Comparison of ENCODE assay signal across 8 cellular contexts in genomic region chr16:68257251-68257905, GRCh38. TPM values are rescaled to one million over a fixed set of nuclear protein-coding genes. Genes with fewer than 3 reads are reported as not detected.
DNase-seq lines count a peak whose midpoint lies in the region; ATAC-seq, FAIRE-seq and TF ChIP-seq lines count a peak whose summit lies in the region.
"Had no signal": no experiment of that assay in that cellular context is flagged by ENCODE, and none has a peak within 500 bp of the region (broad histone marks: within the 10 kb centered on the region; RNA-seq: fewer than 3 reads in every experiment).

No MANE protein-coding gene starts in this region.

- H3K4me3 ChIP-seq in OCI-LY1 (ENCODE audit: low read depth, low read length, poor library complexity, severe bottlenecking) (no peak overlapping the region), lower lobe of right lung (no peak overlapping the region)

- intact Hi-C loops in lower lobe of right lung (cut with DNase I): no loop called here

- no peak for TF ChIP-seq CTCF in OCI-LY1 (IDR thresholded peaks at IDR 0.05; ENCODE audit: low read length)
- no peak for TF ChIP-seq CTCF in lower lobe of right lung (IDR thresholded peaks at IDR 0.05)

- H3K4me2 ChIP-seq in OCI-LY1 (ENCODE audit: low read length): peak overlapping the region; percentile 46

- FAIRE-seq in GM18507 (lab: Jason Lieb, UNC): peak; percentile 29

- no peaks in the 10 kb centered on the region for H3K9me2 ChIP-seq in OCI-LY1 (ENCODE audit: low read depth, low read length)

- H3K9ac ChIP-seq in OCI-LY1 (ENCODE audit: low read length): peak overlapping the region; percentile 46

- no peaks in the 10 kb centered on the region; the same call in 1 of the 2 replicates for H3F3A ChIP-seq in OCI-LY1 (ENCODE audit: insufficient read depth, low read length)

- no peaks in the 10 kb centered on the region for H4K20me1 ChIP-seq in OCI-LY1 (ENCODE audit: insufficient read depth, low read length)

- DNase-seq in GM18507 (ENCODE audit: extremely low spot score, insufficient read length, low read depth): no peak
- no peak for DNase-seq in lower lobe of right lung
- no peak for DNase-seq in activated CD4-positive, CD25-positive, alpha-beta regulatory T cell (lab: John Stamatoyannopoulos, UW)
- DNase-seq in activated gamma-delta T cell (lab: John Stamatoyannopoulos, UW): no peak
- no peak for DNase-seq in mucosa of gallbladder (ENCODE audit: low spot score)

- no peaks in the 10 kb centered on the region for H3K79me2 ChIP-seq in OCI-LY1 (ENCODE audit: insufficient read depth, low read length)

- no peaks in the 10 kb centered on the region for H3K27me3 ChIP-seq in OCI-LY1 (ENCODE audit: insufficient read depth, low read length)
- H3K27me3 ChIP-seq in lower lobe of right lung (ENCODE audit: low read depth): no peaks in the 10 kb centered on the region

- no peak overlapping the region for H2AFZ ChIP-seq in OCI-LY1 (ENCODE audit: low read length)

- H3K9me3 ChIP-seq in OCI-LY1 (ENCODE audit: low read length) (no peaks in the 10 kb centered on the region), lower lobe of right lung (no peaks in the 10 kb centered on the region)

- H3K27ac ChIP-seq in OCI-LY1 (ENCODE audit: low read depth, low read length, poor library complexity, severe bottlenecking) (peak overlapping the region; percentile 99), lower lobe of right lung (peak overlapping the region; percentile 58)

- H3K4me1 ChIP-seq in OCI-LY1 (ENCODE audit: insufficient read depth, low read length, severe bottlenecking): peaks cover 34% of the 10 kb centered on the region
- H3K4me1 ChIP-seq in lower lobe of right lung: peaks cover 16% of the 10 kb centered on the region

- ATAC-seq in HG02759 (IDR thresholded peaks at IDR 0.05; ENCODE audit: unreplicated experiment) (peak; percentile 62), lower lobe of right lung (no peak)

- H3K36me3 ChIP-seq in OCI-LY1 (ENCODE audit: insufficient read depth, low read length): peaks cover 56% of the 10 kb centered on the region
- H3K36me3 ChIP-seq in lower lobe of right lung: peaks cover 81% of the 10 kb centered on the region

RNA-seq across cellular contexts. Expression of gene SLC7A6, which starts 6.9 kb away (rescaled TPM):
- 47.1 TPM for total RNA-seq in lower lobe of right lung
- 13.6 TPM for total RNA-seq in mucosa of gallbladder

RNA-seq across cellular contexts. Expression of gene PLA2G15, which starts 12.2 kb away (rescaled TPM):
- total RNA-seq in lower lobe of right lung (45.1 TPM), mucosa of gallbladder (19.1 TPM)

RNA-seq across cellular contexts. Expression of gene ESRP2, which starts 21.5 kb away (rescaled TPM):
- 64.5 TPM for total RNA-seq in lower lobe of right lung
- 67.0 TPM for total RNA-seq in mucosa of gallbladder
- total RNA-seq: T-helper 1 cell treated with Interleukin-12 subunit alpha and Interleukin-12 subunit beta and Interleukin-4 antibody, amounts not matched to agents 30 ng/mL and 1 ng/mL, for 36 hours had no signal

RNA-seq across cellular contexts. Expression of gene SLC7A6OS, which starts 53.4 kb away (rescaled TPM):
- total RNA-seq in lower lobe of right lung (16.8 TPM), mucosa of gallbladder (15.6 TPM)

RNA-seq across cellular contexts. Expression of gene PRMT7, which starts 53.4 kb away (rescaled TPM):
- total RNA-seq in lower lobe of right lung (36.1 TPM), mucosa of gallbladder (34.3 TPM)
